ENCODE assay signal across 1 cellular context in genomic region chr1:119607097-119607807, GRCh38. TPM values are rescaled to one million over a fixed set of nuclear protein-coding genes. Genes with fewer than 3 reads are reported as not detected.
"Had no signal": no experiment of that assay in that cellular context is flagged by ENCODE, and none has a peak within 500 bp of the region (broad histone marks: within the 10 kb centered on the region; RNA-seq: fewer than 3 reads in every experiment).

No MANE protein-coding gene starts in this region.

RNA-seq across cellular contexts. Expression of gene ZNF697, which starts 40.8 kb away (rescaled TPM):
- polyA plus RNA-seq: naive thymus-derived CD4-positive, alpha-beta T cell had no signal
